ENCODE assay signal across 1 cellular context in genomic region chr1:10765304-10765703, GRCh38.
TF ChIP-seq lines count a peak whose summit lies in the region.

No MANE protein-coding gene starts in this region.

TF ChIP-seq in IMR-90, 13 proteins besides CTCF, POLR2A, EP300 and RAD21:
- TF ChIP-seq MAZ (IDR thresholded peaks at IDR 0.05; ENCODE audit: borderline replicate concordance, low read depth, low read length) (no peak), RCOR1 (IDR thresholded peaks at IDR 0.05; ENCODE audit: insufficient replicate concordance, low read length) (no peak), CHD1 (IDR thresholded peaks at IDR 0.05; ENCODE audit: low read depth, low read length) (no peak), CEBPB (IDR thresholded peaks at IDR 0.05; ENCODE audit: low read depth, low read length) (no peak), RFX5 (IDR thresholded peaks at IDR 0.05; ENCODE audit: low read depth, low read length) (no peak), USF2 (IDR thresholded peaks at IDR 0.05; ENCODE audit: low read depth, low read length) (no peak), NFE2L2 (IDR thresholded peaks at IDR 0.05; ENCODE audit: low read depth, low read length) (no peak), FOS (IDR thresholded peaks at IDR 0.05; ENCODE audit: low read depth, low read length) (no peak), ELK1 (IDR thresholded peaks at IDR 0.05; ENCODE audit: borderline replicate concordance, low read depth, low read length) (no peak), MAFK (IDR thresholded peaks at IDR 0.05; ENCODE audit: low read depth, low read length) (no peak), BHLHE40 (IDR thresholded peaks at IDR 0.05; ENCODE audit: low read depth, low read length) (no peak), MXI1 (IDR thresholded peaks at IDR 0.05; ENCODE audit: borderline replicate concordance, low read depth, low read length) (no peak), SMC3 (IDR thresholded peaks at IDR 0.05; ENCODE audit: low read depth, low read length) (no peak)
